18 cellular contexts compared by ENCODE assay signal in the genomic region with DNA sequence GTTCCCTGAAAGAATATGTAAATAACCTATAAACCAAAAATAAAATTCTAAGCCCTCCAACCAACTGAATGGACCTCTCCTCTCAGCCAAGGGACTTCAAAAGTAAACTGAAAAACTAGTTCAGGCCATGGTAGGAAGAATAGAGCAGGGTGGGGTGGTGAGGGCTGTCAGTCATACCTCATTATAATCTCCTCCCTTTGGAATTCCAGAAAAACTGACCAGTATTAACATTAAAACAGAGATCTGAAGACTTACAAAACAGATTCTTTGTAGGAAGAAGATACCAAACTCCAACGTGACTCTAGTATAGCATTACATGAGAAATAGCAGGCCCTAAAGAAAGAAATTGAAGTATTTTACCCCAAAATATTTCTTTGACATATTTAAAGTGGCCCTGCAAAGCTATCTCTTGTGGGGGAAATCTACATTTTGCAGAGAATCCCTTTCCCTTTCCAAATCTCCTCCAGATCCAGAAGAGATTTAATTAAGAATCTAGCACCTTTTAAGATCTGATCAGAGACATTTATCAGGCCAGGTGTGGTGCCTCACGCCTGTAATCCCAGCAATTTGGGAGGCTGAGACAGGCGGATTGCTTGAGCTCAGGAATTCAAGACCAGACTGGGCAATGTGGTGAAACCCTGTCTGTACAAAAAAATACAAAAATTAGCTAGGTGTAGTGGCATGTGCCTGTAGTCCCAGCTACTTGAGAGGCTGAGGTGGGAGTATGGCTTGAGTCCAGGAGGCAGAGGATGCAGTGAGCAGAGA. TPM values are rescaled to one million over a fixed set of nuclear protein-coding genes. Genes with fewer than 3 reads are reported as not detected.
A peak's percentile ranks its signal among the peaks of the same experiment; 100 is the strongest.
DNase-seq lines count a peak whose midpoint lies in the region; ATAC-seq, FAIRE-seq and TF ChIP-seq lines count a peak whose summit lies in the region.
"Had no signal": no experiment of that assay in that cellular context is flagged by ENCODE, and none has a peak within 500 bp of the region (broad histone marks: within the 10 kb centered on the region; RNA-seq: fewer than 3 reads in every experiment).

No MANE protein-coding gene starts in this region.

- POLR2A ChIA-PET in A549 (lab: Yijun Ruan, JAX) = no interaction called here

- no peaks in the 10 kb centered on the region for H3K27me3 ChIP-seq in HUES48 (ENCODE audit: control insufficient read depth, insufficient read depth, low read length)
- H3K27me3 ChIP-seq: Peyer's patch had no signal

- TF ChIP-seq CTCF in A549 (IDR thresholded peaks at IDR 0.05) (no peak), chondrocyte (IDR thresholded peaks at IDR 0.05) (no peak), nephron (IDR thresholded peaks at IDR 0.05; ENCODE audit: unreplicated experiment in 3 of 3) (no peak)

- 86% methylated on average over 3 of the region's 3 CpGs for WGBS in A549 (ENCODE audit: missing lambda C conversion rate)

- FAIRE-seq in A549 (lab: Jason Lieb, UNC) = no peak
- FAIRE-seq: GM12878, HTR-8/SVneo had no signal

- no peak overlapping the region for H3K4me3 Mint-ChIP-seq in chondrocyte (ENCODE audit: unreplicated experiment)
- no peak overlapping the region for H3K4me3 Mint-ChIP-seq in nephron
- no peak overlapping the region for H3K4me3 Mint-ChIP-seq in stimulated activated naive B cell treated with anti-CD40 and anti-IgM and Interleukin-4, amounts not matched to agents 10 μg/mL and 1 μg/mL and 100 μg/mL, for 72 hours

- H3K9me3 Mint-ChIP-seq in chondrocyte (ENCODE audit: low read depth) = no peaks in the 10 kb centered on the region
- no peaks in the 10 kb centered on the region for H3K9me3 Mint-ChIP-seq in nephron
- H3K9me3 Mint-ChIP-seq in stimulated activated naive B cell treated with anti-CD40 and anti-IgM and Interleukin-4, amounts not matched to agents 10 μg/mL and 1 μg/mL and 100 μg/mL, for 72 hours = peaks cover 0 to 2% of the 10 kb centered on the region in 2 donors

- H3K36me3 ChIP-seq in HUES48 (ENCODE audit: control insufficient read depth, insufficient read depth, low read length) = no peaks in the 10 kb centered on the region
- H3K36me3 ChIP-seq: Peyer's patch had no signal

- DNase-seq in A549 (ENCODE audit: low read depth in 1 of 2, low spot score in 1 of 2) (no peak), chondrocyte (ENCODE audit: low spot score) (no peak), GOT3 (lab: John Stamatoyannopoulos, UW) (no peak), NCI-H1417 (lab: John Stamatoyannopoulos, UW) (no peak), NCI-H1048 (lab: John Stamatoyannopoulos, UW) (no peak)
- no peak for DNase-seq in stimulated activated naive B cell treated with anti-CD40 and anti-IgM and Interleukin-4, amounts not matched to agents 10 μg/mL and 1 μg/mL and 100 μg/mL, for 72 hours
- DNase-seq: Calu3, KG1, NCI-H1105, NCI-H187 treated with DMSO at 0.1 percent for 48 hours, NCI-H446, NCI-H774, Peyer's patch, Right ventricle myocardium superior had no signal

- CTCF ChIA-PET in A549 (lab: Yijun Ruan, JAX) = interaction anchor here (1.1 kb wide), 1 partner anchor 10 kb away, joined by 3 read pairs; no protein-coding TSS in a partner anchor

- peaks cover 67% of the 10 kb centered on the region for H3K4me1 Mint-ChIP-seq in chondrocyte (ENCODE audit: low read depth)
- peaks cover 20% of the 10 kb centered on the region for H3K4me1 Mint-ChIP-seq in nephron
- H3K4me1 Mint-ChIP-seq in stimulated activated naive B cell treated with anti-CD40 and anti-IgM and Interleukin-4, amounts not matched to agents 10 μg/mL and 1 μg/mL and 100 μg/mL, for 72 hours = peaks cover 46 to 81% of the 10 kb centered on the region in 2 donors

- H3K4me1 ChIP-seq in A549 = peaks cover 43% of the 10 kb centered on the region
- peaks cover 56% of the 10 kb centered on the region for H3K4me1 ChIP-seq in HUES48 (ENCODE audit: control insufficient read depth, insufficient read depth, low read length)

- H3K36me3 Mint-ChIP-seq in chondrocyte (ENCODE audit: low read depth) (no peaks in the 10 kb centered on the region), nephron (ENCODE audit: low read depth) (no peaks in the 10 kb centered on the region)
- H3K36me3 Mint-ChIP-seq in stimulated activated naive B cell treated with anti-CD40 and anti-IgM and Interleukin-4, amounts not matched to agents 10 μg/mL and 1 μg/mL and 100 μg/mL, for 72 hours = peaks cover 0 to 4% of the 10 kb centered on the region in 2 donors

- no peak overlapping the region for H3K9ac ChIP-seq in HUES48 (ENCODE audit: low read depth, low read length)

- H3K27me3 Mint-ChIP-seq in chondrocyte (ENCODE audit: low read depth) (no peaks in the 10 kb centered on the region), nephron (ENCODE audit: low read depth) (no peaks in the 10 kb centered on the region)
- H3K27me3 Mint-ChIP-seq in stimulated activated naive B cell treated with anti-CD40 and anti-IgM and Interleukin-4, amounts not matched to agents 10 μg/mL and 1 μg/mL and 100 μg/mL, for 72 hours = no peaks in the 10 kb centered on the region

- TF ChIP-seq RAD21 in A549 (conservative IDR thresholded peaks at IDR 0.05 in 1 of 2, IDR thresholded peaks at IDR 0.05 in 1 of 2) = no peak

- H3K27ac Mint-ChIP-seq in chondrocyte (ENCODE audit: unreplicated experiment) = peak overlapping the region; percentile 39
- H3K27ac Mint-ChIP-seq in nephron = peak overlapping the region; percentile 28 to 85 (median 71)
- no peak overlapping the region for H3K27ac Mint-ChIP-seq in stimulated activated naive B cell treated with anti-CD40 and anti-IgM and Interleukin-4, amounts not matched to agents 10 μg/mL and 1 μg/mL and 100 μg/mL, for 72 hours

- peak overlapping the region; percentile 35 for H3K4me2 ChIP-seq in A549

- H3K9me3 ChIP-seq in A549 = no peaks in the 10 kb centered on the region
- no peaks in the 10 kb centered on the region for H3K9me3 ChIP-seq in HUES48 (ENCODE audit: control insufficient read depth, insufficient read depth, low read length)
- H3K9me3 ChIP-seq: Peyer's patch had no signal

- no peak for TF ChIP-seq EP300 in A549 (IDR thresholded peaks at IDR 0.05)

- peak overlapping the region in 1 of 2 experiments; percentile 51; a peak in 2 of 6 replicates for H3K27ac ChIP-seq in A549
- H3K27ac ChIP-seq in HUES48 (ENCODE audit: low read depth, low read length) = peak overlapping the region; percentile 71

- TF ChIP-seq POLR2A in A549 (IDR thresholded peaks at IDR 0.05; ENCODE audit: low read length) = no peak

- no peak for ATAC-seq in A549
- no peak for ATAC-seq in stimulated activated naive B cell treated with anti-CD40 and anti-IgM and Interleukin-4, amounts not matched to agents 10 μg/mL and 1 μg/mL and 100 μg/mL, for 72 hours (replicated peaks)
- ATAC-seq: GM12878 had no signal

- H3K4me3 ChIP-seq in A549 (no peak overlapping the region), HUES48 (ENCODE audit: low read depth, low read length) (no peak overlapping the region)
- H3K4me3 ChIP-seq: Peyer's patch had no signal

TF ChIP-seq in A549, 52 proteins besides CTCF, POLR2A, EP300 and RAD21 (continues in another document):
- TF ChIP-seq HDAC2 (IDR thresholded peaks at IDR 0.05) (no peak), EHF (CRISPR knock-in tag; IDR thresholded peaks at IDR 0.05) (no peak), CEBPB (IDR thresholded peaks at IDR 0.05) (no peak), BHLHE40 (IDR thresholded peaks at IDR 0.05; ENCODE audit: low read depth, low read length) (no peak), ZFP36 (IDR thresholded peaks at IDR 0.05; ENCODE audit: borderline replicate concordance, partially characterized antibody) (no peak), MYC (IDR thresholded peaks at IDR 0.05; ENCODE audit: borderline replicate concordance, low read length) (no peak), HOXA7 (CRISPR knock-in tag; IDR thresholded peaks at IDR 0.05) (no peak), ESRRA (IDR thresholded peaks at IDR 0.05; ENCODE audit: borderline replicate concordance, low read length) (no peak), HEYL (CRISPR knock-in tag; IDR thresholded peaks at IDR 0.05) (no peak), FOSB (CRISPR knock-in tag; IDR thresholded peaks at IDR 0.05) (no peak), MAFK (IDR thresholded peaks at IDR 0.05; ENCODE audit: partially characterized antibody) (no peak), NPAS2 (CRISPR knock-in tag; IDR thresholded peaks at IDR 0.05; ENCODE audit: borderline replicate concordance) (no peak), SREBF2 (IDR thresholded peaks at IDR 0.05) (no peak), JUNB (IDR thresholded peaks at IDR 0.05) (no peak)
- TF ChIP-seq, protein P1, sequence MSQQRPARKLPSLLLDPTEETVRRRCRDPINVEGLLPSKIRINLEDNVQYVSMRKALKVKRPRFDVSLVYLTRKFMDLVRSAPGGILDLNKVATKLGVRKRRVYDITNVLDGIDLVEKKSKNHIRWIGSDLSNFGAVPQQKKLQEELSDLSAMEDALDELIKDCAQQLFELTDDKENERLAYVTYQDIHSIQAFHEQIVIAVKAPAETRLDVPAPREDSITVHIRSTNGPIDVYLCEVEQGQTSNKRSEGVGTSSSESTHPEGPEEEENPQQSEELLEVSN (IDR thresholded peaks at IDR 0.05; ENCODE audit: borderline replicate concordance, low read depth) = no peak

RNA-seq across cellular contexts. Expression of a gene that starts 15.1 kb away (rescaled TPM):
- 11.8 and 12.2 TPM in 2 replicates for polyA plus RNA-seq in A549 (2011; rRNA removed)
- 3.3 and 3.9 TPM in 2 replicates for polyA plus RNA-seq in A549 (2012; cell fraction: cytosol; rRNA removed)
- 3.1 and 3.4 TPM in 2 replicates for polyA plus RNA-seq in A549 (2012; cell fraction: nucleus; rRNA removed)
- polyA plus RNA-seq in A549 (2017; fragmentation: RNase III; extraction: RNeasy Plus Mini Kit Qiagen cat#74134 plus additional on column Dnase treatment) = 5.0 to 5.6 TPM (median 5.4 TPM) in 3 replicates
- 19.6 and 20.0 TPM in 2 replicates for polyA minus RNA-seq in A549 (2011; rRNA and poly(A)+ RNA removed)
- 40.5 to 46.5 TPM (median 42.0 TPM) in 3 replicates for total RNA-seq in chondrocyte
